In genomic region chr13:101779147-101779546, GRCh38 we compare ENCODE assay signal across 23 cellular contexts.
"Had no signal": no experiment of that assay in that cellular context is flagged by ENCODE, and none has a peak within 500 bp of the region (broad histone marks: within the 10 kb centered on the region; RNA-seq: fewer than 3 reads in every experiment).

No MANE protein-coding gene starts in this region.

- DNase-seq: dermis blood vessel endothelial cell; dorsolateral prefrontal cortex; effector CD4-positive, alpha-beta T cell; effector memory CD4-positive, alpha-beta T cell; foreskin keratinocyte; heart left ventricle; hypothalamus; immature natural killer cell; left cardiac atrium; left ventricle myocardium inferior; lower lobe of right lung; mesenchymal stem cell; mucosa of descending colon; naive B cell had no signal

- H3K36me3 ChIP-seq: esophagus muscularis mucosa, gastroesophageal sphincter, heart left ventricle, left ventricle myocardium inferior, lower lobe of right lung had no signal

- H3K79me2 ChIP-seq: hepatocyte had no signal

- H3K36me3 Mint-ChIP-seq: immature natural killer cell, mesothelial cell of epicardium, naive B cell had no signal

- H2AFZ ChIP-seq: hepatocyte had no signal

- H3K9me3 ChIP-seq: esophagus muscularis mucosa, gastroesophageal sphincter, heart left ventricle, left ventricle myocardium inferior, lower lobe of right lung, mucosa of descending colon had no signal

- H3K4me1 ChIP-seq: esophagus muscularis mucosa, foreskin keratinocyte, gastroesophageal sphincter, heart left ventricle, left ventricle myocardium inferior, lower lobe of right lung had no signal

- H3K4me3 Mint-ChIP-seq: immature natural killer cell, mesothelial cell of epicardium, naive B cell had no signal

- H3K27me3 ChIP-seq: dorsolateral prefrontal cortex, esophagus muscularis mucosa, foreskin keratinocyte, gastroesophageal sphincter, heart left ventricle, hepatocyte had no signal

- ATAC-seq: foreskin keratinocyte, gastroesophageal sphincter, heart left ventricle, left cardiac atrium, lower lobe of right lung, mucosa of descending colon had no signal

- H3K27ac ChIP-seq: coronary artery, dorsolateral prefrontal cortex, esophagus muscularis mucosa, foreskin keratinocyte, gastroesophageal sphincter, heart left ventricle, hepatocyte, left ventricle myocardium inferior, lower lobe of right lung had no signal

- H3K9me3 Mint-ChIP-seq: mesothelial cell of epicardium had no signal

- H3K4me3 ChIP-seq: coronary artery, dorsolateral prefrontal cortex, esophagus muscularis mucosa, gastroesophageal sphincter, heart left ventricle, hepatocyte, left ventricle myocardium inferior, lower lobe of right lung, mucosa of descending colon had no signal

- H3K4me2 ChIP-seq: hepatocyte had no signal

- FAIRE-seq: colon, endothelial cell of umbilical vein, frontal cortex, keratinocyte had no signal

- H3K27ac Mint-ChIP-seq: immature natural killer cell, mesothelial cell of epicardium had no signal

- H3K4me1 Mint-ChIP-seq: immature natural killer cell, mesothelial cell of epicardium, naive B cell had no signal

- H3K27me3 Mint-ChIP-seq: naive B cell had no signal
